In the genomic region with DNA sequence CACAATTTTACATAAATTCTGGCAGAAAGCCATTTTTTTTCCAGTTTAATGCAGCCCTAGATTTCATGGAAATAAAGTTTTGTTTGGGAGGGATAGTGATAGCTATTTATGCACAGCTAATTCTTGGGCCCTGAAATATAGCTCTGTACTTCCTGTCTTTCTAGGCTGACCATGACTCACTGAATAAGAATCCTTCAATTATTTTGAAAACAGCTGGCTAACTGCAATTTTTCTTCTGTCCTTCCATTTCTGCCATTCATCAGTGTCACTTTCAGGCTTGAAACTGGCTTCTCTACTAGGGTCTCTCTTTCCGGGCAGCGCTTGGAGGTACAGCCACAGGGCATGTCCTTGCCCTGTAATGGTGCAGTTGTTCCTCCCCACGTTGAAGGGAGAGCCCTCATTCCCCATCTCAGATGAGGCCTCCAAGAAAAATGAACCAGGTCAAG, we compare ENCODE assay signal across 11 cellular contexts.
DNase-seq lines count a peak whose midpoint lies in the region; FAIRE-seq and TF ChIP-seq lines count a peak whose summit lies in the region.
"Had no signal": no experiment of that assay in that cellular context is flagged by ENCODE, and none has a peak within 500 bp of the region (broad histone marks: within the 10 kb centered on the region; RNA-seq: fewer than 3 reads in every experiment).

No MANE protein-coding gene starts in this region.

- H3K4me2 ChIP-seq in astrocyte (ENCODE audit: low read length): peak overlapping the region; percentile 75

- TF ChIP-seq CTCF in HFF-Myc (IDR thresholded peaks at IDR 0.05; ENCODE audit: low read depth, low read length, missing control alignments) (no peak), astrocyte (IDR thresholded peaks at IDR 0.05; ENCODE audit: insufficient read depth, low read depth, low read length) (no peak)

- peak overlapping the region; percentile 45 for H3K9ac ChIP-seq in astrocyte (ENCODE audit: low read length)
- no peak overlapping the region for H3K9ac ChIP-seq in stomach smooth muscle (ENCODE audit: low read length in 2 of 2)

- H3K4me1 Mint-ChIP-seq in astrocyte (ENCODE audit: low read depth, unreplicated experiment): peaks cover 33% of the 10 kb centered on the region
- H3K4me1 Mint-ChIP-seq: naive B cell had no signal

- no peaks in the 10 kb centered on the region for H3K79me2 ChIP-seq in astrocyte (ENCODE audit: insufficient read depth, low read length)

- FAIRE-seq in astrocyte (lab: Jason Lieb, UNC): peak; percentile 58

- H3K27ac ChIP-seq in astrocyte (ENCODE audit: low read depth, low read length) (peak overlapping the region; percentile 75), stomach smooth muscle (ENCODE audit: low read length) (peak overlapping the region; percentile 32)

- peaks cover 9% of the 10 kb centered on the region for H3K9me3 ChIP-seq in astrocyte (ENCODE audit: insufficient read depth, low read depth, low read length)
- peaks cover 3 to 6% of the 10 kb centered on the region in 2 donors for H3K9me3 ChIP-seq in stomach smooth muscle (ENCODE audit: control insufficient read depth in 2 of 2, low read length in 2 of 2)

- H3K36me3 ChIP-seq in astrocyte (ENCODE audit: insufficient read depth, low read length): no peaks in the 10 kb centered on the region
- no peaks in the 10 kb centered on the region for H3K36me3 ChIP-seq in stomach smooth muscle (ENCODE audit: control insufficient read depth in 2 of 2, insufficient read depth in 2 of 2, low read length in 2 of 2)

- H3K27me3 ChIP-seq in astrocyte (ENCODE audit: insufficient read depth, low read length) (no peaks in the 10 kb centered on the region), stomach smooth muscle (ENCODE audit: control insufficient read depth in 1 of 2, insufficient read depth in 2 of 2, low read length in 2 of 2) (no peaks in the 10 kb centered on the region)

- H4K20me1 ChIP-seq in astrocyte (ENCODE audit: insufficient read depth, low read length): no peaks in the 10 kb centered on the region

- peaks cover 27% of the 10 kb centered on the region for H3K4me1 ChIP-seq in astrocyte (ENCODE audit: insufficient read depth, low read length)
- H3K4me1 ChIP-seq in stomach smooth muscle (ENCODE audit: control insufficient read depth, insufficient read depth, low read length): peaks cover 22% of the 10 kb centered on the region

- DNase-seq in HFF-Myc (ENCODE audit: extremely low read depth, low read depth) (peak; percentile 76), astrocyte (ENCODE audit: low read depth) (peak; percentile 88), hepatic stellate cell (ENCODE audit: low spot score) (peak; percentile 74), putamen (ENCODE audit: low spot score) (no peak), NCI-H2029 (lab: John Stamatoyannopoulos, UW) (no peak), COR-L47 (lab: John Stamatoyannopoulos, UW) (no peak), HuH-7 (ENCODE audit: low spot score) (no peak)
- DNase-seq: effector CD8-positive, alpha-beta T cell; H9; naive B cell had no signal

- no peak overlapping the region for H3K4me3 Mint-ChIP-seq in astrocyte (ENCODE audit: unreplicated experiment)
- H3K4me3 Mint-ChIP-seq: H9, naive B cell had no signal

- H3K9me3 Mint-ChIP-seq in astrocyte (ENCODE audit: unreplicated experiment): peaks cover 13% of the 10 kb centered on the region

- peak overlapping the region; percentile 75 for H2AFZ ChIP-seq in astrocyte (ENCODE audit: low read depth, low read length)

- H3K36me3 Mint-ChIP-seq in astrocyte (ENCODE audit: low read depth, unreplicated experiment): peaks cover 11% of the 10 kb centered on the region

- H3K27me3 Mint-ChIP-seq in astrocyte (ENCODE audit: low read depth, unreplicated experiment): no peaks in the 10 kb centered on the region
- H3K27me3 Mint-ChIP-seq: naive B cell had no signal

- H3K4me3 ChIP-seq in HFF-Myc (replicated peaks; ENCODE audit: low read depth, low read length) (no peak overlapping the region), astrocyte (ENCODE audit: insufficient read depth, low read depth, low read length) (peak overlapping the region; percentile 32), stomach smooth muscle (ENCODE audit: low read length in 2 of 2) (no peak overlapping the region)

- H3K27ac Mint-ChIP-seq in astrocyte (ENCODE audit: unreplicated experiment): peak overlapping the region; percentile 92
- H3K27ac Mint-ChIP-seq: H9 had no signal

Comparison
In these comparisons a context has a peak if more than half of its experiments do, and no peak if none do; other contexts are left out.
1. DNase-seq: peak in HFF-Myc (single experiment), astrocyte (single experiment) and hepatic stellate cell (single experiment); none in putamen (single experiment), NCI-H2029 (single experiment), COR-L47 (single experiment) and HuH-7 (single experiment).